ENCODE assay signal across 8 cellular contexts in the genomic region with DNA sequence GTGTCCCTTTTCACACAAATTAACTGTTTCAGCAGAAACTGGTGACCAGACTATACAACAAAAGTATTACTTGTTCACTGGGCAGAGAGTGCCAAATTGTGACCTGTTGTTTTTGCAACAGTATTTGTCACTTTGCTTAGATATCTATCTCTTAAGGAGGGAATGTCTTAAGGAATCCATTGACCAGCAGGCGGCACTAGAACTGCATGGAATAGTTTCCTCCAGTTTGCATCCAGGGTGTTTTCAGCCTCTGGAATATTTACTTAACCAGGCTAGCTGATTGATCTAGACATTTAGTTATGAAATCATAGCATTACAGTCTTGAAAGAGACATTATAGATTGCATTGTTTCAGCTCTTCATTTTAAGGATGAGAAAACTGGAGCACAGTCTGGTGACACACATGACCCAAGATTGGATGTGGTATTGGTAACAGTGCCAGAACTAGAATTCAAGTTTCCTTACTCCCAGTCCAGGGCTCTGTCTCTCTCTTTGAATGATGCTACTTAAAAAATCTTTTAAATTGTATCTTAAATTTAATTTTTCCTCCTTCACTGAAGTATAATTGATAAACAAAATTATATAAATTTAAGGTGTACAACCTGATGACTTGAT.
DNase-seq lines count a peak whose midpoint lies in the region; ATAC-seq lines count a peak whose summit lies in the region.

No MANE protein-coding gene starts in this region.

- ATAC-seq in GM21576 (IDR thresholded peaks at IDR 0.05; ENCODE audit: unreplicated experiment) (no peak), HG03571 (IDR thresholded peaks at IDR 0.05; ENCODE audit: unreplicated experiment) (no peak)

- peak; percentile 40 for DNase-seq in stimulated activated CD4-positive, alpha-beta T cell treated with anti-CD3 and anti-CD28 coated beads, Interleukin-15, amount 100 ng/mL, for 24 hours
- DNase-seq in stimulated activated CD4-positive, alpha-beta T cell treated with anti-CD3 and anti-CD28 coated beads, Interleukin-4, amount 100 ng/mL, for 1 hour = no peak
- DNase-seq in NAMALWA (ENCODE audit: low spot score) (peak; percentile 33), anterior cingulate cortex (lab: John Stamatoyannopoulos, UW) (peak in 30 of 58 donors; percentile 0 to 52 (median 6)), iPS-NIHi11 (ENCODE audit: low spot score) (peak; percentile 8), superior temporal gyrus (ENCODE audit: extremely low spot score) (peak; percentile 79)
